ENCODE assay signal across 1 cellular context in genomic region chr15:77550275-77551251, GRCh38.
TF ChIP-seq lines count a peak whose summit lies in the region.

No MANE protein-coding gene starts in this region.

TF ChIP-seq in IMR-90, 13 proteins besides CTCF, POLR2A, EP300 and RAD21 (continued from another document):
- TF ChIP-seq ELK1 (IDR thresholded peaks at IDR 0.05; ENCODE audit: borderline replicate concordance, low read depth, low read length), result no peak
